ENCODE assay signal across 18 cellular contexts in genomic region chr6:106390088-106390487, GRCh38. TPM values are rescaled to one million over a fixed set of nuclear protein-coding genes. Genes with fewer than 3 reads are reported as not detected.
A peak's percentile ranks its signal among the peaks of the same experiment; 100 is the strongest.
DNase-seq lines count a peak whose midpoint lies in the region; ATAC-seq and TF ChIP-seq lines count a peak whose summit lies in the region.
"Had no signal": no experiment of that assay in that cellular context is flagged by ENCODE, and none has a peak within 500 bp of the region (broad histone marks: within the 10 kb centered on the region; RNA-seq: fewer than 3 reads in every experiment).

No MANE protein-coding gene starts in this region.

- no peak for TF ChIP-seq POLR2A in erythroblast (IDR thresholded peaks at IDR 0.05; ENCODE audit: low read length)

- TF ChIP-seq CTCF in foreskin keratinocyte (conservative IDR thresholded peaks at IDR 0.05), result no peak
- TF ChIP-seq CTCF in left lung (IDR thresholded peaks at IDR 0.05), result no peak

- no peaks in the 10 kb centered on the region for H3K9me3 ChIP-seq in left lung
- H3K9me3 ChIP-seq: Caco-2 had no signal

- intact Hi-C loops in left lung (cut with DNase I), result no loop called here

- H3K36me3 ChIP-seq in left lung, result no peaks in the 10 kb centered on the region

- DNase-seq in NCI-H82 (lab: John Stamatoyannopoulos, UW), result peak; percentile 19
- no peak for DNase-seq in NCI-H82 treated with DMSO at 0.1 percent for 48 hours (lab: John Stamatoyannopoulos, UW; ENCODE audit: unreplicated experiment)
- peak; percentile 74 for DNase-seq in SK-MEL-5 (ENCODE audit: low read depth, low spot score)
- no peak for DNase-seq in foreskin keratinocyte
- peak; percentile 2 for DNase-seq in superior temporal gyrus (ENCODE audit: extremely low spot score)
- DNase-seq in erythroblast (lab: John Stamatoyannopoulos, UW), result no peak
- no peak for DNase-seq in left lung
- DNase-seq in medulla oblongata (ENCODE audit: extremely low spot score), result no peak
- DNase-seq: Caco-2, DMS153, GDM1, HCEC 1CT, KBM-7, NCI-H1105 treated with DMSO at 0.1 percent for 48 hours, NCI-H1694 treated with DMSO at 0.1 percent for 48 hours, NCI-H510A treated with DMSO at 0.1 percent for 48 hours had no signal

- H3K4me3 ChIP-seq in left lung, result no peak overlapping the region

- H3K27ac ChIP-seq in foreskin keratinocyte, result peak overlapping the region; percentile 11
- H3K27ac ChIP-seq in left lung, result no peak overlapping the region
- H3K27ac ChIP-seq: 22Rv1 had no signal

- H3K27me3 ChIP-seq in foreskin keratinocyte (no peaks in the 10 kb centered on the region), left lung (no peaks in the 10 kb centered on the region)

- ATAC-seq in foreskin keratinocyte (no peak), left lung (no peak)
- ATAC-seq: Right ventricle myocardium inferior had no signal

- in situ Hi-C loops in SK-MEL-5 (cut with HindIII; ENCODE audit: low pct_unique_long_range_greater_than_20kb, low sequenced_read_pairs), result no loop called here

- H3K4me1 ChIP-seq in foreskin keratinocyte (peaks cover 15% of the 10 kb centered on the region), left lung (no peaks in the 10 kb centered on the region)
- H3K4me1 ChIP-seq: Caco-2 had no signal

RNA-seq across cellular contexts. Expression of gene CRYBG1, which starts 29.6 kb away (rescaled TPM):
- total RNA-seq in SK-MEL-5 (2014; rRNA removed; shearing (Covaris generic)), result 0.05 TPM in 1 of 2 replicates, not detected in the other
- polyA plus RNA-seq in SK-MEL-5 (2015; cell fraction: cytosol; rRNA removed), result 0.04 TPM in 1 of 2 replicates, not detected in the other
- not detected in 2 replicates for polyA plus RNA-seq in SK-MEL-5 (2015; cell fraction: nucleus; rRNA removed)
- total RNA-seq in foreskin keratinocyte (109 and 116 TPM in 2 replicates), left lung (10 to 100 TPM; 23.7 to 37.1 TPM)
- polyA plus RNA-seq in foreskin keratinocyte, result 19.2 and 21.0 TPM in 2 replicates

Comparison
In these comparisons a context has a peak if more than half of its experiments do, and no peak if none do; other contexts are left out.
1. DNase-seq: peak in NCI-H82 (single experiment), SK-MEL-5 (single experiment) and superior temporal gyrus (single experiment); none in NCI-H82 treated with DMSO at 0.1 percent for 48 hours (single experiment), foreskin keratinocyte (0 of 2), erythroblast (0 of 2), left lung (0 of 2) and medulla oblongata (single experiment).
2. RNA of gene CRYBG1, which starts 29.6 kb away (total RNA-seq): 109 to 116 TPM in foreskin keratinocyte and 23.7 to 37.1 TPM in left lung; 0.05 TPM in SK-MEL-5; every median in the first group is over 10 times any median in the second.